1 cellular context compared by ENCODE assay signal in genomic region chr14:100290607-100291304, GRCh38.
TF ChIP-seq lines count a peak whose summit lies in the region.

No MANE protein-coding gene starts in this region.

TF ChIP-seq in HepG2, 621 proteins besides CTCF, POLR2A, EP300 and RAD21 (continued from another document and continues in another):
- TF ChIP-seq ZNF281 (CRISPR knock-in tag; IDR thresholded peaks at IDR 0.05; ENCODE audit: borderline replicate concordance) (no peak), ZNF790 (CRISPR knock-in tag; IDR thresholded peaks at IDR 0.05; ENCODE audit: borderline replicate concordance) (0 out of 2 replicates have a peak, but pooled peaks have one; percentile 75), EEA1 (CRISPR knock-in tag; IDR thresholded peaks at IDR 0.05; ENCODE audit: borderline replicate concordance) (no peak), ZBTB7B (CRISPR knock-in tag; IDR thresholded peaks at IDR 0.05) (peak; percentile 74), NR3C1 (CRISPR knock-in tag; IDR thresholded peaks at IDR 0.05) (no peak), HNRNPUL1 (IDR thresholded peaks at IDR 0.05; ENCODE audit: low read depth, low read length) (no peak), ZNF784 (CRISPR knock-in tag; IDR thresholded peaks at IDR 0.05; ENCODE audit: borderline replicate concordance) (no peak), HOXA3 (CRISPR knock-in tag; IDR thresholded peaks at IDR 0.05) (peak; percentile 88), PATZ1 (CRISPR knock-in tag; IDR thresholded peaks at IDR 0.05) (peak; percentile 64; the same call in 1 of the 2 replicates), ZNF12 (CRISPR knock-in tag; IDR thresholded peaks at IDR 0.05) (no peak), ZNF704 (CRISPR knock-in tag; IDR thresholded peaks at IDR 0.05; ENCODE audit: borderline replicate concordance) (no peak), ZNF616 (CRISPR knock-in tag; IDR thresholded peaks at IDR 0.05; ENCODE audit: low read depth) (no peak), ARID4A (CRISPR knock-in tag; IDR thresholded peaks at IDR 0.05; ENCODE audit: borderline replicate concordance) (peak; percentile 66; the same call in 1 of the 2 replicates), ZNF878 (CRISPR knock-in tag; IDR thresholded peaks at IDR 0.05) (peak; percentile 54; the same call in 1 of the 2 replicates), ZNF337 (CRISPR knock-in tag; IDR thresholded peaks at IDR 0.05; ENCODE audit: borderline replicate concordance, low read depth) (no peak), GTF2F1 (IDR thresholded peaks at IDR 0.05; ENCODE audit: low read length) (no peak), ZMYM3 (CRISPR knock-in tag; IDR thresholded peaks at IDR 0.05) (no peak), TFAP4 (IDR thresholded peaks at IDR 0.05; ENCODE audit: borderline replicate concordance, low read depth) (peak; percentile 72), YEATS4 (CRISPR knock-in tag; IDR thresholded peaks at IDR 0.05; ENCODE audit: borderline replicate concordance) (peak; percentile 83), DBP (CRISPR knock-in tag; IDR thresholded peaks at IDR 0.05; ENCODE audit: not compliant biosample characterization) (no peak), ZNF343 (CRISPR knock-in tag; IDR thresholded peaks at IDR 0.05) (peak; percentile 68; the same call in 1 of the 2 replicates), SP4 (CRISPR knock-in tag; IDR thresholded peaks at IDR 0.05) (peak; percentile 48; the same call in 1 of the 2 replicates), MTA1 (CRISPR knock-in tag; IDR thresholded peaks at IDR 0.05; ENCODE audit: borderline replicate concordance) (peak; percentile 94), ZNF383 (CRISPR knock-in tag; IDR thresholded peaks at IDR 0.05; ENCODE audit: borderline replicate concordance) (no peak), ELF4 (CRISPR knock-in tag; IDR thresholded peaks at IDR 0.05; ENCODE audit: borderline replicate concordance) (no peak), PCBP2 (optimal IDR thresholded peaks at IDR 0.05; ENCODE audit: low read depth, low read length, poor library complexity, severe bottlenecking) (no peak), ZNF264 (CRISPR knock-in tag; IDR thresholded peaks at IDR 0.05) (0 out of 2 replicates have a peak, but pooled peaks have one; percentile 46), ZNF609 (CRISPR knock-in tag; IDR thresholded peaks at IDR 0.05; ENCODE audit: borderline replicate concordance) (peak; percentile 76; the same call in 1 of the 2 replicates), PHF20 (CRISPR knock-in tag; IDR thresholded peaks at IDR 0.05) (0 out of 2 replicates have a peak, but pooled peaks have one; percentile 49), ETV5 (CRISPR knock-in tag; IDR thresholded peaks at IDR 0.05; ENCODE audit: borderline replicate concordance) (no peak; the same call in 1 of the 2 replicates), HDAC1 (CRISPR knock-in tag; IDR thresholded peaks at IDR 0.05) (peak; percentile 74), ZNF576 (CRISPR knock-in tag; IDR thresholded peaks at IDR 0.05) (no peak), NONO (IDR thresholded peaks at IDR 0.05) (no peak), NONO (CRISPR knock-in tag; conservative IDR thresholded peaks at IDR 0.05) (peak; percentile 97), SYNCRIP (IDR thresholded peaks at IDR 0.05; ENCODE audit: insufficient read depth, low read depth, low read length) (no peak), SMC3 (IDR thresholded peaks at IDR 0.05; ENCODE audit: low read length) (0 out of 2 replicates have a peak, but pooled peaks have one; percentile 8), FOXP4 (CRISPR knock-in tag; IDR thresholded peaks at IDR 0.05) (peak; percentile 70), RBM22 (optimal IDR thresholded peaks at IDR 0.05; ENCODE audit: low read length) (no peak), ADNP (CRISPR knock-in tag; IDR thresholded peaks at IDR 0.05) (no peak), ZBTB21 (CRISPR knock-in tag; IDR thresholded peaks at IDR 0.05) (no peak), NR2F1 (CRISPR knock-in tag; IDR thresholded peaks at IDR 0.05) (peak; percentile 72 to 74; a peak in 3 of 4 replicates)
